In genomic region chr1:109083495-109083894, GRCh38 we compare ENCODE assay signal across 17 cellular contexts. TPM values are rescaled to one million over a fixed set of nuclear protein-coding genes. Genes with fewer than 3 reads are reported as not detected.
"Had no signal": no experiment of that assay in that cellular context is flagged by ENCODE, and none has a peak within 500 bp of the region (broad histone marks: within the 10 kb centered on the region; RNA-seq: fewer than 3 reads in every experiment).

No MANE protein-coding gene starts in this region.

- H3K4me3 Mint-ChIP-seq: activated CD4-positive, alpha-beta T cell treated with anti-CD3 and anti-CD28 coated beads, Interleukin-2, amount 10 ng/mL, durations not matched to agents 24 days and 14 days; activated CD8-positive, alpha-beta T cell treated with anti-CD3 and anti-CD28 coated beads, Interleukin-2, amount 10 ng/mL, durations not matched to agents 7 days and 5 days; activated T-cell treated with anti-CD3 and anti-CD28 coated beads, Interleukin-2, amount 50 U/mL, for 72 hours; immature natural killer cell; neural progenitor cell; stimulated activated effector memory CD8-positive, alpha-beta T cell treated with anti-CD3 and anti-CD28 coated beads, Interleukin-12 subunit alpha, Interleukin-12 subunit beta, amount 100 ng/mL, for 72 hours; T-helper 2 cell treated with Interferon-gamma antibody and Interleukin-4, amounts not matched to agents 5 μg/mL and 100 μg/mL, for 36 hours had no signal

- H3K36me3 Mint-ChIP-seq: activated naive CD4-positive, alpha-beta T cell treated with anti-CD3 and anti-CD28 coated beads, Interleukin-2, amount 50 U/mL, for 72 hours; immature natural killer cell; neural progenitor cell; stimulated activated effector memory CD8-positive, alpha-beta T cell treated with anti-CD3 and anti-CD28 coated beads, Interleukin-12 subunit alpha, Interleukin-12 subunit beta, amount 100 ng/mL, for 72 hours had no signal

- H3K4me1 ChIP-seq: body of pancreas, neural progenitor cell, parathyroid adenoma, upper lobe of right lung had no signal

- ATAC-seq: activated CD8-positive, alpha-beta T cell treated with anti-CD3 and anti-CD28 coated beads, Interleukin-2, amount 10 ng/mL, durations not matched to agents 7 days and 5 days; activated naive CD4-positive, alpha-beta T cell treated with anti-CD3 and anti-CD28 coated beads, Interleukin-2, amount 50 U/mL, for 72 hours; activated T-cell treated with anti-CD3 and anti-CD28 coated beads, Interleukin-2, amount 50 U/mL, for 72 hours; heart left ventricle; stimulated activated effector memory CD8-positive, alpha-beta T cell treated with anti-CD3 and anti-CD28 coated beads, Interleukin-12 subunit alpha, Interleukin-12 subunit beta, amount 100 ng/mL, for 72 hours; upper lobe of right lung had no signal

- H3K4me1 Mint-ChIP-seq: activated CD4-positive, alpha-beta T cell treated with anti-CD3 and anti-CD28 coated beads, Interleukin-2, amount 10 ng/mL, durations not matched to agents 24 days and 14 days; immature natural killer cell; stimulated activated effector memory CD8-positive, alpha-beta T cell treated with anti-CD3 and anti-CD28 coated beads, Interleukin-12 subunit alpha, Interleukin-12 subunit beta, amount 100 ng/mL, for 72 hours had no signal

- H3K9me3 Mint-ChIP-seq: activated CD4-positive, alpha-beta T cell treated with anti-CD3 and anti-CD28 coated beads, Interleukin-2, amount 10 ng/mL, durations not matched to agents 24 days and 14 days; activated naive CD4-positive, alpha-beta T cell treated with anti-CD3 and anti-CD28 coated beads, Interleukin-2, amount 50 U/mL, for 72 hours; activated T-cell treated with anti-CD3 and anti-CD28 coated beads, Interleukin-2, amount 50 U/mL, for 72 hours; stimulated activated effector memory CD8-positive, alpha-beta T cell treated with anti-CD3 and anti-CD28 coated beads, Interleukin-12 subunit alpha, Interleukin-12 subunit beta, amount 100 ng/mL, for 72 hours; T-helper 2 cell treated with Interferon-gamma antibody and Interleukin-4, amounts not matched to agents 5 μg/mL and 100 μg/mL, for 36 hours had no signal

- H3K27ac Mint-ChIP-seq: activated CD4-positive, alpha-beta T cell treated with anti-CD3 and anti-CD28 coated beads, Interleukin-2, amount 10 ng/mL, durations not matched to agents 24 days and 14 days; activated T-cell treated with anti-CD3 and anti-CD28 coated beads, Interleukin-2, amount 50 U/mL, for 72 hours; stimulated activated effector memory CD8-positive, alpha-beta T cell treated with anti-CD3 and anti-CD28 coated beads, Interleukin-12 subunit alpha, Interleukin-12 subunit beta, amount 100 ng/mL, for 72 hours; T-helper 2 cell treated with Interferon-gamma antibody and Interleukin-4, amounts not matched to agents 5 μg/mL and 100 μg/mL, for 36 hours had no signal

- H3K27ac ChIP-seq: heart left ventricle, neural progenitor cell, parathyroid adenoma, upper lobe of right lung had no signal

- H3K27me3 Mint-ChIP-seq: activated CD4-positive, alpha-beta T cell treated with anti-CD3 and anti-CD28 coated beads, Interleukin-2, amount 10 ng/mL, durations not matched to agents 24 days and 14 days had no signal

- H3K9ac ChIP-seq: neural progenitor cell, parathyroid adenoma had no signal

- H3K36me3 ChIP-seq: heart left ventricle, neural progenitor cell, upper lobe of right lung had no signal

- H3K4me3 ChIP-seq: body of pancreas, heart left ventricle, neural progenitor cell, upper lobe of right lung had no signal

- H3K27me3 ChIP-seq: heart left ventricle, neural progenitor cell, upper lobe of right lung had no signal

- DNase-seq: activated CD4-positive, alpha-beta T cell treated with anti-CD3 and anti-CD28 coated beads, Interleukin-2, amount 10 ng/mL, durations not matched to agents 24 days and 14 days; activated CD4-positive, CD25-positive, alpha-beta regulatory T cell; activated CD8-positive, alpha-beta memory T cell treated with anti-CD3 and anti-CD28 coated beads, Interleukin-2, amount 50 U/mL, for 4 hours; activated CD8-positive, alpha-beta T cell treated with anti-CD3 and anti-CD28 coated beads, Interleukin-2, amount 10 ng/mL, durations not matched to agents 7 days and 5 days; activated gamma-delta T cell; activated T-cell treated with anti-CD3 and anti-CD28 coated beads, Interleukin-2, amount 50 U/mL, for 72 hours; body of pancreas; heart left ventricle; immature natural killer cell; mesendoderm; upper lobe of right lung had no signal

- H3K9me3 ChIP-seq: body of pancreas, heart left ventricle, upper lobe of right lung had no signal

RNA-seq across cellular contexts. Expression of gene ELAPOR1, which starts 30.4 kb away (rescaled TPM):
- total RNA-seq: epithelial cell of proximal tubule had no signal
